ENCODE assay signal across 8 cellular contexts in genomic region chr16:2752035-2752849, GRCh38.
DNase-seq lines count a peak whose midpoint lies in the region; ATAC-seq and TF ChIP-seq lines count a peak whose summit lies in the region.

Gene SRRM2 (plus strand): TSS chr16:2752638. CDS start chr16:2756365, 3,727 bp downstream.

- peaks cover 16% of the 10 kb centered on the region for H3K36me3 Mint-ChIP-seq in activated naive CD4-positive, alpha-beta T cell treated with anti-CD3 and anti-CD28 coated beads, Interleukin-2, amount 50 U/mL, for 24 hours

- no peaks in the 10 kb centered on the region for H3K9me3 Mint-ChIP-seq in activated naive CD4-positive, alpha-beta T cell treated with anti-CD3 and anti-CD28 coated beads, Interleukin-2, amount 50 U/mL, for 24 hours

- no peaks in the 10 kb centered on the region for H3K27me3 Mint-ChIP-seq in activated naive CD4-positive, alpha-beta T cell treated with anti-CD3 and anti-CD28 coated beads, Interleukin-2, amount 50 U/mL, for 24 hours

- peak within 1 kb of the TSS; percentile 98 for H3K27ac Mint-ChIP-seq in activated naive CD4-positive, alpha-beta T cell treated with anti-CD3 and anti-CD28 coated beads, Interleukin-2, amount 50 U/mL, for 24 hours

- peak; percentile 97 for DNase-seq in GM10266 (ENCODE audit: extremely low spot score)
- DNase-seq in NCI-H1092 treated with DMSO at 0.1 percent for 48 hours (lab: John Stamatoyannopoulos, UW), result peak; percentile 97
- DNase-seq in globus pallidus (ENCODE audit: low spot score), result peak; percentile 93
- DNase-seq in nucleus accumbens (lab: John Stamatoyannopoulos, UW), result peak in 55 of 56 donors; percentile 53 to 99 (median 94)
- DNase-seq in superior temporal gyrus (ENCODE audit: extremely low spot score), result peak; percentile 98

- peaks cover 40% of the 10 kb centered on the region for H3K4me1 Mint-ChIP-seq in activated naive CD4-positive, alpha-beta T cell treated with anti-CD3 and anti-CD28 coated beads, Interleukin-2, amount 50 U/mL, for 24 hours

- ATAC-seq in HG02623 (IDR thresholded peaks at IDR 0.05; ENCODE audit: unreplicated experiment) (peak; percentile 82), SK-N-SH treated with all-trans-retinoic acid at 6 μM for 48 hours (peak; percentile 92)

- TF ChIP-seq CTCF in GM10266 (IDR thresholded peaks at IDR 0.05; ENCODE audit: control insufficient read depth, insufficient read depth, low read depth, missing control alignments), result no peak

- H3K4me3 Mint-ChIP-seq in activated naive CD4-positive, alpha-beta T cell treated with anti-CD3 and anti-CD28 coated beads, Interleukin-2, amount 50 U/mL, for 24 hours, result peak within 1 kb of the TSS; percentile 99

TF ChIP-seq in SK-N-SH treated with all-trans-retinoic acid at 6 μM for 48 hours, 23 proteins besides CTCF, POLR2A, EP300 and RAD21:
- no peak for TF ChIP-seq OSR1 (CRISPR knock-in tag; IDR thresholded peaks at IDR 0.05)
- TF ChIP-seq ESRRG (CRISPR knock-in tag; IDR thresholded peaks at IDR 0.05), result no peak
- TF ChIP-seq ISL1 (CRISPR knock-in tag; IDR thresholded peaks at IDR 0.05), result no peak
- TF ChIP-seq CSDC2 (CRISPR knock-in tag; IDR thresholded peaks at IDR 0.05), result peak; percentile 94; the same call in 1 of the 2 replicates
- peak; percentile 36 for TF ChIP-seq TSHZ2 (CRISPR knock-in tag; IDR thresholded peaks at IDR 0.05)
- no peak for TF ChIP-seq POU6F1 (CRISPR knock-in tag; IDR thresholded peaks at IDR 0.05; ENCODE audit: borderline replicate concordance, low read depth)
- no peak for TF ChIP-seq BACH2 (CRISPR knock-in tag; IDR thresholded peaks at IDR 0.05; ENCODE audit: borderline replicate concordance)
- TF ChIP-seq ARNTL (CRISPR knock-in tag; IDR thresholded peaks at IDR 0.05; ENCODE audit: borderline replicate concordance, low read depth), result no peak
- TF ChIP-seq TCF4 (CRISPR knock-in tag; IDR thresholded peaks at IDR 0.05; ENCODE audit: borderline replicate concordance), result no peak
- TF ChIP-seq GLIS3 (CRISPR knock-in tag; IDR thresholded peaks at IDR 0.05), result peak; percentile 65; the same call in 1 of the 2 replicates
- no peak for TF ChIP-seq SNAI2 (CRISPR knock-in tag; IDR thresholded peaks at IDR 0.05)
- TF ChIP-seq ZNF8 (CRISPR knock-in tag; IDR thresholded peaks at IDR 0.05), result no peak
- no peak for TF ChIP-seq PATZ1 (CRISPR knock-in tag; IDR thresholded peaks at IDR 0.05; ENCODE audit: borderline replicate concordance)
- no peak for TF ChIP-seq PPARA (CRISPR knock-in tag; IDR thresholded peaks at IDR 0.05; ENCODE audit: borderline replicate concordance)
- no peak for TF ChIP-seq CSRNP3 (CRISPR knock-in tag; IDR thresholded peaks at IDR 0.05)
- no peak for TF ChIP-seq CREB5 (CRISPR knock-in tag; IDR thresholded peaks at IDR 0.05; ENCODE audit: low read depth)
- TF ChIP-seq TOX (CRISPR knock-in tag; IDR thresholded peaks at IDR 0.05; ENCODE audit: borderline replicate concordance), result no peak
- no peak for TF ChIP-seq ZNF70 (CRISPR knock-in tag; IDR thresholded peaks at IDR 0.05)
- TF ChIP-seq ZFP3 (CRISPR knock-in tag; IDR thresholded peaks at IDR 0.05), result peak; percentile 83
- TF ChIP-seq ZFP30 (CRISPR knock-in tag; IDR thresholded peaks at IDR 0.05), result no peak
- no peak for TF ChIP-seq ZC3H10 (CRISPR knock-in tag; IDR thresholded peaks at IDR 0.05)
- no peak for TF ChIP-seq RARB (CRISPR knock-in tag; IDR thresholded peaks at IDR 0.05)
- no peak for TF ChIP-seq ZNF565 (CRISPR knock-in tag; conservative IDR thresholded peaks at IDR 0.05; ENCODE audit: low read depth)

Comparison
In these comparisons a context has a peak if more than half of its experiments do, and no peak if none do; other contexts are left out.
1. Peak in every context shown above with its lines: DNase-seq and ATAC-seq.